1 cellular context compared by ENCODE assay signal in the genomic region with DNA sequence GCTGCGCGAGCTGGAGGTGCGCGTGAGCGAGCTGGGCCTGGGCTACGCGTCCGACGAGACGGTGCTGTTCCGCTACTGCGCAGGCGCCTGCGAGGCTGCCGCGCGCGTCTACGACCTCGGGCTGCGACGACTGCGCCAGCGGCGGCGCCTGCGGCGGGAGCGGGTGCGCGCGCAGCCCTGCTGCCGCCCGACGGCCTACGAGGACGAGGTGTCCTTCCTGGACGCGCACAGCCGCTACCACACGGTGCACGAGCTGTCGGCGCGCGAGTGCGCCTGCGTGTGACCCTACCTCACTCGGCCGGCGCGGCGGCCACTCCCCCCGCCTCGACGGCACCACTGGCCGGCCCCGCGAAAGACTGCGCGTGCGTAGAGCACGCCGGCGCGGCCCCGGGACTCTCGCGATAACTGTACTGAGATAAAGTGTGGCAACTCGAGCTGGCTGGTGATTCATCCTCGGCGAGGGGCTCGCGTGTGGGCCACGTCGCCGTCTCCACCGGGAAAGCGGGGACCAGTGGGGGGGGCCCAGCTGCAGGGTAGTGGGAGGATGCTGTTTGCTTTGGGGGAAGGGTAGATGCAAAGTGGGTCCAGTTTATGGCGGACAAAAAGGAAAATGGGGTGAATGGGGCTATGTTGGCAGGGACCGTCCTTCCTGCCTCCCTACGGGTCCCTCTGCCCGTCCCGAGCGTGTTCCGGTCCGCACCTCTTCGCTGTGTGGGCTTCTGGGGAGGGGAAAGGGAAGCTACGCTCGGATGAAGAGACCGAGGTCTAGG.
TF ChIP-seq lines count a peak whose summit lies in the region.

No MANE protein-coding gene starts in this region.

TF ChIP-seq in HepG2, 621 proteins besides CTCF, POLR2A, EP300 and RAD21 (continues in another document):
- TF ChIP-seq, protein P1, sequence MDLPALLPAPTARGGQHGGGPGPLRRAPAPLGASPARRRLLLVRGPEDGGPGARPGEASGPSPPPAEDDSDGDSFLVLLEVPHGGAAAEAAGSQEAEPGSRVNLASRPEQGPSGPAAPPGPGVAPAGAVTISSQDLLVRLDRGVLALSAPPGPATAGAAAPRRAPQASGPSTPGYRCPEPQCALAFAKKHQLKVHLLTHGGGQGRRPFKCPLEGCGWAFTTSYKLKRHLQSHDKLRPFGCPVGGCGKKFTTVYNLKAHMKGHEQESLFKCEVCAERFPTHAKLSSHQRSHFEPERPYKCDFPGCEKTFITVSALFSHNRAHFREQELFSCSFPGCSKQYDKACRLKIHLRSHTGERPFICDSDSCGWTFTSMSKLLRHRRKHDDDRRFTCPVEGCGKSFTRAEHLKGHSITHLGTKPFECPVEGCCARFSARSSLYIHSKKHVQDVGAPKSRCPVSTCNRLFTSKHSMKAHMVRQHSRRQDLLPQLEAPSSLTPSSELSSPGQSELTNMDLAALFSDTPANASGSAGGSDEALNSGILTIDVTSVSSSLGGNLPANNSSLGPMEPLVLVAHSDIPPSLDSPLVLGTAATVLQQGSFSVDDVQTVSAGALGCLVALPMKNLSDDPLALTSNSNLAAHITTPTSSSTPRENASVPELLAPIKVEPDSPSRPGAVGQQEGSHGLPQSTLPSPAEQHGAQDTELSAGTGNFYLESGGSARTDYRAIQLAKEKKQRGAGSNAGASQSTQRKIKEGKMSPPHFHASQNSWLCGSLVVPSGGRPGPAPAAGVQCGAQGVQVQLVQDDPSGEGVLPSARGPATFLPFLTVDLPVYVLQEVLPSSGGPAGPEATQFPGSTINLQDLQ (CRISPR knock-in tag; IDR thresholded peaks at IDR 0.05), result no peak
- TF ChIP-seq, protein P2, sequence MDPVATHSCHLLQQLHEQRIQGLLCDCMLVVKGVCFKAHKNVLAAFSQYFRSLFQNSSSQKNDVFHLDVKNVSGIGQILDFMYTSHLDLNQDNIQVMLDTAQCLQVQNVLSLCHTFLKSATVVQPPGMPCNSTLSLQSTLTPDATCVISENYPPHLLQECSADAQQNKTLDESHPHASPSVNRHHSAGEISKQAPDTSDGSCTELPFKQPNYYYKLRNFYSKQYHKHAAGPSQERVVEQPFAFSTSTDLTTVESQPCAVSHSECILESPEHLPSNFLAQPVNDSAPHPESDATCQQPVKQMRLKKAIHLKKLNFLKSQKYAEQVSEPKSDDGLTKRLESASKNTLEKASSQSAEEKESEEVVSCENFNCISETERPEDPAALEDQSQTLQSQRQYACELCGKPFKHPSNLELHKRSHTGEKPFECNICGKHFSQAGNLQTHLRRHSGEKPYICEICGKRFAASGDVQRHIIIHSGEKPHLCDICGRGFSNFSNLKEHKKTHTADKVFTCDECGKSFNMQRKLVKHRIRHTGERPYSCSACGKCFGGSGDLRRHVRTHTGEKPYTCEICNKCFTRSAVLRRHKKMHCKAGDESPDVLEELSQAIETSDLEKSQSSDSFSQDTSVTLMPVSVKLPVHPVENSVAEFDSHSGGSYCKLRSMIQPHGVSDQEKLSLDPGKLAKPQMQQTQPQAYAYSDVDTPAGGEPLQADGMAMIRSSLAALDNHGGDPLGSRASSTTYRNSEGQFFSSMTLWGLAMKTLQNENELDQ (CRISPR knock-in tag; IDR thresholded peaks at IDR 0.05; ENCODE audit: borderline replicate concordance), result 0 out of 2 replicates have a peak, but pooled peaks have one; percentile 11
- TF ChIP-seq CREM (IDR thresholded peaks at IDR 0.05), result peak; percentile 36; the same call in 1 of the 2 replicates
- no peak for TF ChIP-seq CREM (CRISPR knock-in tag; IDR thresholded peaks at IDR 0.05)
- TF ChIP-seq, protein P3, sequence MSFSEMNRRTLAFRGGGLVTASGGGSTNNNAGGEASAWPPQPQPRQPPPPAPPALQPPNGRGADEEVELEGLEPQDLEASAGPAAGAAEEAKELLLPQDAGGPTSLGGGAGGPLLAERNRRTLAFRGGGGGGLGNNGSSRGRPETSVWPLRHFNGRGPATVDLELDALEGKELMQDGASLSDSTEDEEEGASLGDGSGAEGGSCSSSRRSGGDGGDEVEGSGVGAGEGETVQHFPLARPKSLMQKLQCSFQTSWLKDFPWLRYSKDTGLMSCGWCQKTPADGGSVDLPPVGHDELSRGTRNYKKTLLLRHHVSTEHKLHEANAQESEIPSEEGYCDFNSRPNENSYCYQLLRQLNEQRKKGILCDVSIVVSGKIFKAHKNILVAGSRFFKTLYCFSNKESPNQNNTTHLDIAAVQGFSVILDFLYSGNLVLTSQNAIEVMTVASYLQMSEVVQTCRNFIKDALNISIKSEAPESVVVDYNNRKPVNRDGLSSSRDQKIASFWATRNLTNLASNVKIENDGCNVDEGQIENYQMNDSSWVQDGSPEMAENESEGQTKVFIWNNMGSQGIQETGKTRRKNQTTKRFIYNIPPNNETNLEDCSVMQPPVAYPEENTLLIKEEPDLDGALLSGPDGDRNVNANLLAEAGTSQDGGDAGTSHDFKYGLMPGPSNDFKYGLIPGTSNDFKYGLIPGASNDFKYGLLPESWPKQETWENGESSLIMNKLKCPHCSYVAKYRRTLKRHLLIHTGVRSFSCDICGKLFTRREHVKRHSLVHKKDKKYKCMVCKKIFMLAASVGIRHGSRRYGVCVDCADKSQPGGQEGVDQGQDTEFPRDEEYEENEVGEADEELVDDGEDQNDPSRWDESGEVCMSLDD (CRISPR knock-in tag; IDR thresholded peaks at IDR 0.05; ENCODE audit: borderline replicate concordance), result no peak
- TF ChIP-seq ZBTB21 (CRISPR knock-in tag; IDR thresholded peaks at IDR 0.05), result no peak
- TF ChIP-seq ZNF34 (CRISPR knock-in tag; IDR thresholded peaks at IDR 0.05; ENCODE audit: borderline replicate concordance), result no peak; the same call in 1 of the 2 replicates
- peak; percentile 90 for TF ChIP-seq ZNF329 (CRISPR knock-in tag; IDR thresholded peaks at IDR 0.05; ENCODE audit: low read depth)
- TF ChIP-seq DR1 (CRISPR knock-in tag; IDR thresholded peaks at IDR 0.05), result peak; percentile 98
- TF ChIP-seq KDM5A (IDR thresholded peaks at IDR 0.05; ENCODE audit: borderline replicate concordance, low read length), result peak; percentile 59; the same call in 1 of the 2 replicates
- peak; percentile 99 for TF ChIP-seq FOSL2 (CRISPR knock-in tag; IDR thresholded peaks at IDR 0.05)
- TF ChIP-seq, protein P4, sequence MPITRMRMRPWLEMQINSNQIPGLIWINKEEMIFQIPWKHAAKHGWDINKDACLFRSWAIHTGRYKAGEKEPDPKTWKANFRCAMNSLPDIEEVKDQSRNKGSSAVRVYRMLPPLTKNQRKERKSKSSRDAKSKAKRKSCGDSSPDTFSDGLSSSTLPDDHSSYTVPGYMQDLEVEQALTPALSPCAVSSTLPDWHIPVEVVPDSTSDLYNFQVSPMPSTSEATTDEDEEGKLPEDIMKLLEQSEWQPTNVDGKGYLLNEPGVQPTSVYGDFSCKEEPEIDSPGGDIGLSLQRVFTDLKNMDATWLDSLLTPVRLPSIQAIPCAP (CRISPR knock-in tag; IDR thresholded peaks at IDR 0.05; ENCODE audit: low read depth), result 0 out of 2 replicates have a peak, but pooled peaks have one; percentile 15
- no peak for TF ChIP-seq GTF2F1 (IDR thresholded peaks at IDR 0.05; ENCODE audit: low read length)
- TF ChIP-seq, protein P5, sequence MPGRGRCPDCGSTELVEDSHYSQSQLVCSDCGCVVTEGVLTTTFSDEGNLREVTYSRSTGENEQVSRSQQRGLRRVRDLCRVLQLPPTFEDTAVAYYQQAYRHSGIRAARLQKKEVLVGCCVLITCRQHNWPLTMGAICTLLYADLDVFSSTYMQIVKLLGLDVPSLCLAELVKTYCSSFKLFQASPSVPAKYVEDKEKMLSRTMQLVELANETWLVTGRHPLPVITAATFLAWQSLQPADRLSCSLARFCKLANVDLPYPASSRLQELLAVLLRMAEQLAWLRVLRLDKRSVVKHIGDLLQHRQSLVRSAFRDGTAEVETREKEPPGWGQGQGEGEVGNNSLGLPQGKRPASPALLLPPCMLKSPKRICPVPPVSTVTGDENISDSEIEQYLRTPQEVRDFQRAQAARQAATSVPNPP (CRISPR knock-in tag; IDR thresholded peaks at IDR 0.05), result peak; percentile 92
- TF ChIP-seq, protein P6, sequence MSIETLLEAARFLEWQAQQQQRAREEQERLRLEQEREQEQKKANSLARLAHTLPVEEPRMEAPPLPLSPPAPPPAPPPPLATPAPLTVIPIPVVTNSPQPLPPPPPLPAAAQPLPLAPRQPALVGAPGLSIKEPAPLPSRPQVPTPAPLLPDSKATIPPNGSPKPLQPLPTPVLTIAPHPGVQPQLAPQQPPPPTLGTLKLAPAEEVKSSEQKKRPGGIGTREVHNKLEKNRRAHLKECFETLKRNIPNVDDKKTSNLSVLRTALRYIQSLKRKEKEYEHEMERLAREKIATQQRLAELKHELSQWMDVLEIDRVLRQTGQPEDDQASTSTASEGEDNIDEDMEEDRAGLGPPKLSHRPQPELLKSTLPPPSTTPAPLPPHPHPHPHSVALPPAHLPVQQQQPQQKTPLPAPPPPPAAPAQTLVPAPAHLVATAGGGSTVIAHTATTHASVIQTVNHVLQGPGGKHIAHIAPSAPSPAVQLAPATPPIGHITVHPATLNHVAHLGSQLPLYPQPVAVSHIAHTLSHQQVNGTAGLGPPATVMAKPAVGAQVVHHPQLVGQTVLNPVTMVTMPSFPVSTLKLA (IDR thresholded peaks at IDR 0.05), result peak; percentile 18; the same call in 1 of the 2 replicates
- TF ChIP-seq, protein P7, sequence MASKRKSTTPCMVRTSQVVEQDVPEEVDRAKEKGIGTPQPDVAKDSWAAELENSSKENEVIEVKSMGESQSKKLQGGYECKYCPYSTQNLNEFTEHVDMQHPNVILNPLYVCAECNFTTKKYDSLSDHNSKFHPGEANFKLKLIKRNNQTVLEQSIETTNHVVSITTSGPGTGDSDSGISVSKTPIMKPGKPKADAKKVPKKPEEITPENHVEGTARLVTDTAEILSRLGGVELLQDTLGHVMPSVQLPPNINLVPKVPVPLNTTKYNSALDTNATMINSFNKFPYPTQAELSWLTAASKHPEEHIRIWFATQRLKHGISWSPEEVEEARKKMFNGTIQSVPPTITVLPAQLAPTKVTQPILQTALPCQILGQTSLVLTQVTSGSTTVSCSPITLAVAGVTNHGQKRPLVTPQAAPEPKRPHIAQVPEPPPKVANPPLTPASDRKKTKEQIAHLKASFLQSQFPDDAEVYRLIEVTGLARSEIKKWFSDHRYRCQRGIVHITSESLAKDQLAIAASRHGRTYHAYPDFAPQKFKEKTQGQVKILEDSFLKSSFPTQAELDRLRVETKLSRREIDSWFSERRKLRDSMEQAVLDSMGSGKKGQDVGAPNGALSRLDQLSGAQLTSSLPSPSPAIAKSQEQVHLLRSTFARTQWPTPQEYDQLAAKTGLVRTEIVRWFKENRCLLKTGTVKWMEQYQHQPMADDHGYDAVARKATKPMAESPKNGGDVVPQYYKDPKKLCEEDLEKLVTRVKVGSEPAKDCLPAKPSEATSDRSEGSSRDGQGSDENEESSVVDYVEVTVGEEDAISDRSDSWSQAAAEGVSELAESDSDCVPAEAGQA (IDR thresholded peaks at IDR 0.05; ENCODE audit: low read depth), result peak; percentile 48; the same call in 1 of the 2 replicates
- TF ChIP-seq, protein P7 (CRISPR knock-in tag; IDR thresholded peaks at IDR 0.05; ENCODE audit: borderline replicate concordance), result no peak
- TF ChIP-seq ZNF569 (CRISPR knock-in tag; IDR thresholded peaks at IDR 0.05; ENCODE audit: borderline replicate concordance), result no peak
- peak; percentile 52; the same call in 1 of the 2 replicates for TF ChIP-seq ZZZ3 (CRISPR knock-in tag; IDR thresholded peaks at IDR 0.05; ENCODE audit: borderline replicate concordance)
- TF ChIP-seq CCAR2 (optimal IDR thresholded peaks at IDR 0.05; ENCODE audit: low read depth, low read length), result no peak
- no peak for TF ChIP-seq ATF7 (IDR thresholded peaks at IDR 0.05)
- TF ChIP-seq ATF7 (CRISPR knock-in tag; IDR thresholded peaks at IDR 0.05), result 0 out of 2 replicates have a peak, but pooled peaks have one; percentile 63
- TF ChIP-seq, protein P8, sequence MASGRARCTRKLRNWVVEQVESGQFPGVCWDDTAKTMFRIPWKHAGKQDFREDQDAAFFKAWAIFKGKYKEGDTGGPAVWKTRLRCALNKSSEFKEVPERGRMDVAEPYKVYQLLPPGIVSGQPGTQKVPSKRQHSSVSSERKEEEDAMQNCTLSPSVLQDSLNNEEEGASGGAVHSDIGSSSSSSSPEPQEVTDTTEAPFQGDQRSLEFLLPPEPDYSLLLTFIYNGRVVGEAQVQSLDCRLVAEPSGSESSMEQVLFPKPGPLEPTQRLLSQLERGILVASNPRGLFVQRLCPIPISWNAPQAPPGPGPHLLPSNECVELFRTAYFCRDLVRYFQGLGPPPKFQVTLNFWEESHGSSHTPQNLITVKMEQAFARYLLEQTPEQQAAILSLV (CRISPR knock-in tag; IDR thresholded peaks at IDR 0.05; ENCODE audit: borderline replicate concordance), result peak; percentile 75; the same call in 1 of the 2 replicates
- TF ChIP-seq PAX8 (CRISPR knock-in tag; IDR thresholded peaks at IDR 0.05; ENCODE audit: borderline replicate concordance), result peak; percentile 84; the same call in 1 of the 2 replicates
- no peak; the same call in 1 of the 2 replicates for TF ChIP-seq ZNF143 (CRISPR knock-in tag; IDR thresholded peaks at IDR 0.05)
- TF ChIP-seq HMG20B (CRISPR knock-in tag; conservative IDR thresholded peaks at IDR 0.05), result 0 out of 2 replicates have a peak, but pooled peaks have one; percentile 59
- peak; percentile 72; the same call in 1 of the 2 replicates for TF ChIP-seq JUNB (CRISPR knock-in tag; IDR thresholded peaks at IDR 0.05; ENCODE audit: borderline replicate concordance)
- no peak for TF ChIP-seq U2AF1 (optimal IDR thresholded peaks at IDR 0.05; ENCODE audit: low read depth, low read length)
